Comparison of ENCODE assay signal across 13 cellular contexts in genomic region chr9:127634698-127635097, GRCh38. TPM values are rescaled to one million over a fixed set of nuclear protein-coding genes. Genes with fewer than 3 reads are reported as not detected.
DNase-seq lines count a peak whose midpoint lies in the region; ATAC-seq and TF ChIP-seq lines count a peak whose summit lies in the region.
"Had no signal": no experiment of that assay in that cellular context is flagged by ENCODE, and none has a peak within 500 bp of the region (broad histone marks: within the 10 kb centered on the region; RNA-seq: fewer than 3 reads in every experiment).

No MANE protein-coding gene starts in this region.

- TF ChIP-seq POLR2A in erythroblast (IDR thresholded peaks at IDR 0.05; ENCODE audit: low read length): no peak

- DNase-seq in GF-D8 (lab: John Stamatoyannopoulos, UW) (peak; percentile 2), OCI-M1 (lab: John Stamatoyannopoulos, UW) (peak; percentile 63), foreskin keratinocyte (no peak), erythroblast (lab: John Stamatoyannopoulos, UW) (no peak), retina (no peak)
- DNase-seq: activated CD4-positive, CD25-positive, alpha-beta regulatory T cell treated with anti-CD3 and anti-CD28 coated beads, Interleukin-2, amount 50 U/mL, for 72 hours; CD4-positive, alpha-beta T cell; NCI-H1105; NCI-H526 treated with DMSO at 0.1 percent for 48 hours had no signal

- peaks cover 12% of the 10 kb centered on the region for H3K4me1 ChIP-seq in BLaER1
- peaks cover 11% of the 10 kb centered on the region for H3K4me1 ChIP-seq in foreskin keratinocyte

- no peak overlapping the region for H3K9ac ChIP-seq in BLaER1

- H3K9me3 ChIP-seq in BLaER1: peaks cover 11% of the 10 kb centered on the region; the same call in 1 of the 2 replicates

- no peaks in the 10 kb centered on the region; the same call in 1 of the 2 replicates for H4K20me1 ChIP-seq in BLaER1

- no peak overlapping the region for H3K27ac ChIP-seq in BLaER1
- H3K27ac ChIP-seq in foreskin keratinocyte: no peak overlapping the region

- ATAC-seq in foreskin keratinocyte: no peak
- ATAC-seq in HG02759 (IDR thresholded peaks at IDR 0.05; ENCODE audit: unreplicated experiment): no peak
- no peak for ATAC-seq in GM18511 (IDR thresholded peaks at IDR 0.05; ENCODE audit: unreplicated experiment)

- H3K27me3 ChIP-seq in BLaER1: no peaks in the 10 kb centered on the region
- H3K27me3 ChIP-seq in foreskin keratinocyte: no peaks in the 10 kb centered on the region
- H3K27me3 ChIP-seq: dorsolateral prefrontal cortex had no signal

- no peaks in the 10 kb centered on the region for H3K36me3 ChIP-seq in BLaER1

- no peak overlapping the region for H3K4me3 ChIP-seq in BLaER1
- H3K4me3 ChIP-seq: dorsolateral prefrontal cortex had no signal

- TF ChIP-seq CTCF in foreskin keratinocyte (conservative IDR thresholded peaks at IDR 0.05): peak; percentile 8

- peak overlapping the region; percentile 49; the same call in 1 of the 2 replicates for H3K4me2 ChIP-seq in BLaER1

RNA-seq across cellular contexts. Expression of gene STXBP1, which starts 22.6 kb away (rescaled TPM):
- total RNA-seq in foreskin keratinocyte: 20.2 and 20.6 TPM in 2 replicates
- 15.5 and 18.7 TPM in 2 replicates for polyA plus RNA-seq in foreskin keratinocyte

Comparison
In these comparisons a context has a peak if more than half of its experiments do, and no peak if none do; other contexts are left out.
1. DNase-seq: peak in GF-D8 (single experiment) and OCI-M1 (single experiment); none in foreskin keratinocyte (0 of 2), erythroblast (0 of 2) and retina (single experiment).